In the genomic region with DNA sequence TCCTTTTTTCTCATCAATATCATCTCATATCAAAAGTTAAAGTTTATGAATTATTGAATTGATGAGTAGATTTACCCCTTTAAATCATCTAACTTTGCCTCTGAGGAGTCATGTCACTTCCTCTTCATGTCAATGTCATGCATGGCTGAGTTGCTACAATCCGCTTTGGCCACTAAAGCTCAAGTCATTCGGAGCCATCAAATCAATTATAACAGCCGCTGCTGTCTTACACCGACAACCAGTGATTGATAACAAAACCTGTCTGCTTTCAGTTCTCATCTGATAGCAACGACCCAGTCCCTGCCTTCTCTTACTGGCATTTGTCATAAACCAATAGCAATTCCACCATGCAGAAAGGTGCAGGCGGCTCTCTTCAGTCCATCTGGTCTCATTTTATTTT, we compare ENCODE assay signal across 11 cellular contexts.
DNase-seq lines count a peak whose midpoint lies in the region; ATAC-seq and TF ChIP-seq lines count a peak whose summit lies in the region.
"Had no signal": no experiment of that assay in that cellular context is flagged by ENCODE, and none has a peak within 500 bp of the region (broad histone marks: within the 10 kb centered on the region; RNA-seq: fewer than 3 reads in every experiment).

No MANE protein-coding gene starts in this region.

- H3K9me3 Mint-ChIP-seq in activated naive CD8-positive, alpha-beta T cell treated with anti-CD3 and anti-CD28 coated beads, Interleukin-2, amount 50 U/mL, for 24 hours: no peaks in the 10 kb centered on the region
- H3K9me3 Mint-ChIP-seq in activated naive CD8-positive, alpha-beta T cell treated with anti-CD3 and anti-CD28 coated beads for 36 hours: no peaks in the 10 kb centered on the region
- no peaks in the 10 kb centered on the region for H3K9me3 Mint-ChIP-seq in stimulated activated naive B cell treated with anti-CD40 and anti-IgM and Interleukin-4, amounts not matched to agents 10 μg/mL and 1 μg/mL and 100 μg/mL, for 72 hours
- no peaks in the 10 kb centered on the region for H3K9me3 Mint-ChIP-seq in type B pancreatic cell
- H3K9me3 Mint-ChIP-seq: activated CD4-positive, alpha-beta T cell treated with anti-CD3 and anti-CD28 coated beads, Interleukin-2, amount 10 ng/mL, durations not matched to agents 24 days and 14 days had no signal

- H3K36me3 Mint-ChIP-seq in activated naive CD8-positive, alpha-beta T cell treated with anti-CD3 and anti-CD28 coated beads, Interleukin-2, amount 50 U/mL, for 24 hours (ENCODE audit: low read depth): no peaks in the 10 kb centered on the region
- H3K36me3 Mint-ChIP-seq in activated naive CD8-positive, alpha-beta T cell treated with anti-CD3 and anti-CD28 coated beads for 36 hours: no peaks in the 10 kb centered on the region
- H3K36me3 Mint-ChIP-seq in stimulated activated naive B cell treated with anti-CD40 and anti-IgM and Interleukin-4, amounts not matched to agents 10 μg/mL and 1 μg/mL and 100 μg/mL, for 72 hours: no peaks in the 10 kb centered on the region
- no peaks in the 10 kb centered on the region for H3K36me3 Mint-ChIP-seq in type B pancreatic cell
- H3K36me3 Mint-ChIP-seq: CD4-positive, alpha-beta memory T cell had no signal

- in situ Hi-C loops in ACHN (cut with HindIII; ENCODE audit: low pct_ligation_motif_present, low pct_unique_long_range_greater_than_20kb, low sequenced_read_pairs): no loop called here

- no peak for TF ChIP-seq CTCF in type B pancreatic cell (conservative IDR thresholded peaks at IDR 0.05)

- no peak overlapping the region for H3K4me3 Mint-ChIP-seq in activated naive CD8-positive, alpha-beta T cell treated with anti-CD3 and anti-CD28 coated beads, Interleukin-2, amount 50 U/mL, for 24 hours
- no peak overlapping the region for H3K4me3 Mint-ChIP-seq in activated naive CD8-positive, alpha-beta T cell treated with anti-CD3 and anti-CD28 coated beads for 36 hours
- H3K4me3 Mint-ChIP-seq in stimulated activated naive B cell treated with anti-CD40 and anti-IgM and Interleukin-4, amounts not matched to agents 10 μg/mL and 1 μg/mL and 100 μg/mL, for 72 hours: no peak overlapping the region
- no peak overlapping the region for H3K4me3 Mint-ChIP-seq in type B pancreatic cell
- H3K4me3 Mint-ChIP-seq: activated CD4-positive, alpha-beta T cell treated with anti-CD3 and anti-CD28 coated beads, Interleukin-2, amount 10 ng/mL, durations not matched to agents 24 days and 14 days had no signal

- DNase-seq in activated naive CD8-positive, alpha-beta T cell treated with anti-CD3 and anti-CD28 coated beads, Interleukin-2, amount 50 U/mL, for 24 hours: no peak
- DNase-seq in activated naive CD8-positive, alpha-beta T cell treated with anti-CD3 and anti-CD28 coated beads for 36 hours: no peak
- no peak for DNase-seq in HEK293T (ENCODE audit: extremely low spot score)
- peak; percentile 23 for DNase-seq in stimulated activated naive B cell treated with anti-CD40 and anti-IgM and Interleukin-4, amounts not matched to agents 10 μg/mL and 1 μg/mL and 100 μg/mL, for 72 hours
- DNase-seq in ACHN: no peak
- no peak for DNase-seq in DMS114 treated with DMSO at 0.1 percent for 48 hours (lab: John Stamatoyannopoulos, UW; ENCODE audit: unreplicated experiment)
- no peak for DNase-seq in type B pancreatic cell (ENCODE audit: extremely low spot score, unreplicated experiment)
- DNase-seq: activated CD4-positive, alpha-beta T cell treated with anti-CD3 and anti-CD28 coated beads, Interleukin-2, amount 10 ng/mL, durations not matched to agents 24 days and 14 days; CD4-positive, alpha-beta memory T cell; stimulated activated naive CD8-positive, alpha-beta T cell treated with anti-CD3 and anti-CD28 coated beads, Interleukin-15, Interleukin-2, amounts not matched to agents 100 U/mL and 50 U/mL, for 24 hours had no signal

- peak; percentile 24 for ATAC-seq in activated naive CD8-positive, alpha-beta T cell treated with anti-CD3 and anti-CD28 coated beads, Interleukin-2, amount 50 U/mL, for 24 hours
- ATAC-seq in HG03520 (IDR thresholded peaks at IDR 0.05; ENCODE audit: unreplicated experiment): peak; percentile 100
- peak; percentile 90 to 96 for ATAC-seq in stimulated activated naive B cell treated with anti-CD40 and anti-IgM and Interleukin-4, amounts not matched to agents 10 μg/mL and 1 μg/mL and 100 μg/mL, for 72 hours (replicated peaks)
- ATAC-seq: stimulated activated naive CD8-positive, alpha-beta T cell treated with anti-CD3 and anti-CD28 coated beads, Interleukin-15, Interleukin-2, amounts not matched to agents 100 U/mL and 50 U/mL, for 24 hours had no signal

- no peaks in the 10 kb centered on the region for H3K4me1 Mint-ChIP-seq in activated naive CD8-positive, alpha-beta T cell treated with anti-CD3 and anti-CD28 coated beads, Interleukin-2, amount 50 U/mL, for 24 hours
- no peaks in the 10 kb centered on the region for H3K4me1 Mint-ChIP-seq in activated naive CD8-positive, alpha-beta T cell treated with anti-CD3 and anti-CD28 coated beads for 36 hours
- peaks cover 0 to 2% of the 10 kb centered on the region in 2 donors for H3K4me1 Mint-ChIP-seq in stimulated activated naive B cell treated with anti-CD40 and anti-IgM and Interleukin-4, amounts not matched to agents 10 μg/mL and 1 μg/mL and 100 μg/mL, for 72 hours
- H3K4me1 Mint-ChIP-seq in type B pancreatic cell (ENCODE audit: unreplicated experiment): no peaks in the 10 kb centered on the region
- H3K4me1 Mint-ChIP-seq: activated CD4-positive, alpha-beta T cell treated with anti-CD3 and anti-CD28 coated beads, Interleukin-2, amount 10 ng/mL, durations not matched to agents 24 days and 14 days had no signal

- POLR2A ChIA-PET in HEK293T (lab: Yijun Ruan, JAX): no interaction called here

- H3K27ac Mint-ChIP-seq in activated naive CD8-positive, alpha-beta T cell treated with anti-CD3 and anti-CD28 coated beads, Interleukin-2, amount 50 U/mL, for 24 hours: no peak overlapping the region
- H3K27ac Mint-ChIP-seq in activated naive CD8-positive, alpha-beta T cell treated with anti-CD3 and anti-CD28 coated beads for 36 hours: no peak overlapping the region
- no peak overlapping the region for H3K27ac Mint-ChIP-seq in stimulated activated naive B cell treated with anti-CD40 and anti-IgM and Interleukin-4, amounts not matched to agents 10 μg/mL and 1 μg/mL and 100 μg/mL, for 72 hours
- no peak overlapping the region for H3K27ac Mint-ChIP-seq in type B pancreatic cell
- H3K27ac Mint-ChIP-seq: activated CD4-positive, alpha-beta T cell treated with anti-CD3 and anti-CD28 coated beads, Interleukin-2, amount 10 ng/mL, durations not matched to agents 24 days and 14 days; CD4-positive, alpha-beta memory T cell had no signal

- H3K27me3 Mint-ChIP-seq in activated naive CD8-positive, alpha-beta T cell treated with anti-CD3 and anti-CD28 coated beads, Interleukin-2, amount 50 U/mL, for 24 hours: no peaks in the 10 kb centered on the region
- H3K27me3 Mint-ChIP-seq in activated naive CD8-positive, alpha-beta T cell treated with anti-CD3 and anti-CD28 coated beads for 36 hours: peaks cover 3% of the 10 kb centered on the region
- no peaks in the 10 kb centered on the region for H3K27me3 Mint-ChIP-seq in stimulated activated naive B cell treated with anti-CD40 and anti-IgM and Interleukin-4, amounts not matched to agents 10 μg/mL and 1 μg/mL and 100 μg/mL, for 72 hours
- H3K27me3 Mint-ChIP-seq in type B pancreatic cell: no peaks in the 10 kb centered on the region
- H3K27me3 Mint-ChIP-seq: activated CD4-positive, alpha-beta T cell treated with anti-CD3 and anti-CD28 coated beads, Interleukin-2, amount 10 ng/mL, durations not matched to agents 24 days and 14 days; CD4-positive, alpha-beta memory T cell had no signal

- CTCF ChIA-PET in HEK293T (lab: Yijun Ruan, JAX): no interaction called here

TF ChIP-seq in HEK293T, 16 proteins besides CTCF, POLR2A, EP300 and RAD21:
- TF ChIP-seq SUZ12 (IDR thresholded peaks at IDR 0.05) (no peak), ARNT (IDR thresholded peaks at IDR 0.05) (no peak), NFRKB (IDR thresholded peaks at IDR 0.05) (no peak), PKNOX1 (IDR thresholded peaks at IDR 0.05) (peak; percentile 13; the same call in 1 of the 2 replicates)

Comparison
In these comparisons a context has a peak if more than half of its experiments do, and no peak if none do; other contexts are left out.
1. ATAC-seq: peak in every context shown above with its lines; median percentile 100 in HG03520; 93 in stimulated activated naive B cell treated with anti-CD40 and anti-IgM and Interleukin-4, amounts not matched to agents 10 μg/mL and 1 μg/mL and 100 μg/mL, for 72 hours; 24 in activated naive CD8-positive, alpha-beta T cell treated with anti-CD3 and anti-CD28 coated beads, Interleukin-2, amount 50 U/mL, for 24 hours.